1 cellular context compared by ENCODE assay signal in the genomic region with DNA sequence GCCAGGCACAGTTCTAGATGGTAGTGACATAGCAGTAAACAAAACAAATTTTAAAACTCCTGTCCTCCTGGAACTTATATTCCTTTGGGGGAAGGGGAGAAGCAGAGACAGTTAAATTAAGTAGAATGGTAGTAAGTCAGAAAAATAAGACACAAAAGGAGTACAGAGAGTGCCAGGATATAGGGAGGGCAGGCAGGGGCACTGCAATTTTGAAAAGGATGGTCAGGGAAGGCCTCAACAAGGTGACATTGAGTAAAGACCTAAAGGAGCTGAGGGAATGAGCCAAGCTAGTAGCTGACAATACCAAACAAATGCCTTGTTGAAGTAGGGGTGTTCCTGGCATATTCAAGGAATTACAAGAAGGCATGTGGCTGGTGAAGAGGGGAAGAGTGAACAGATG.
TF ChIP-seq lines count a peak whose summit lies in the region.

No MANE protein-coding gene starts in this region.

TF ChIP-seq in H1, 55 proteins besides CTCF, POLR2A, EP300 and RAD21:
- TF ChIP-seq POLR2AphosphoS5 (IDR thresholded peaks at IDR 0.05; ENCODE audit: low read depth, low read length) (peak; percentile 28; the same call in 1 of the 2 replicates), GABPA (IDR thresholded peaks at IDR 0.05; ENCODE audit: borderline replicate concordance, insufficient read depth, low read length) (no peak)
